In genomic region chr14:87241018-87241779, GRCh38 we compare ENCODE assay signal across 2 cellular contexts.
TF ChIP-seq lines count a peak whose summit lies in the region.

No MANE protein-coding gene starts in this region.

TF ChIP-seq in HepG2, 621 proteins besides CTCF, POLR2A, EP300 and RAD21 (continued from another document):
- TF ChIP-seq HNF1B (CRISPR knock-in tag; IDR thresholded peaks at IDR 0.05): no peak
- TF ChIP-seq MAFK (conservative IDR thresholded peaks at IDR 0.05 in 1 of 2, IDR thresholded peaks at IDR 0.05 in 1 of 2; ENCODE audit: low read length in 2 of 2): peak; percentile 72 to 80
- TF ChIP-seq MAFF (IDR thresholded peaks at IDR 0.05; ENCODE audit: low read depth, low read length): peak; percentile 60

TF ChIP-seq in WTC11, 78 proteins besides CTCF, POLR2A, EP300 and RAD21 (continued from another document):
- no peak for TF ChIP-seq AR (CRISPR knock-in tag; IDR thresholded peaks at IDR 0.05)
